ENCODE assay signal across 15 cellular contexts in genomic region chrX:106752101-106752678, GRCh38. TPM values are rescaled to one million over a fixed set of nuclear protein-coding genes. Genes with fewer than 3 reads are reported as not detected.
DNase-seq lines count a peak whose midpoint lies in the region; ATAC-seq and TF ChIP-seq lines count a peak whose summit lies in the region.
"Had no signal": no experiment of that assay in that cellular context is flagged by ENCODE, and none has a peak within 500 bp of the region (broad histone marks: within the 10 kb centered on the region; RNA-seq: fewer than 3 reads in every experiment).

No MANE protein-coding gene starts in this region.

- H4K8ac ChIP-seq in trophoblast cell (ENCODE audit: low read depth, low read length) = no peak overlapping the region

- no peaks in the 10 kb centered on the region for H4K20me1 ChIP-seq in GM23338 (replicated peaks; ENCODE audit: insufficient read depth)
- H4K20me1 ChIP-seq in OCI-LY7 (ENCODE audit: insufficient read depth, low read length) = no peaks in the 10 kb centered on the region

- WGBS in trophoblast cell (ENCODE audit: extremely low coverage, insufficient coverage, insufficient read length) = no CpG with 5 or more reads among the region's 1 CpG
- WGBS in stomach, 5 donors = 56 to 92% (median 70%) methylated on average over 1 of the region's 1 CpG
- 86% methylated on average over 1 of the region's 1 CpG; no CpG with 5 or more reads in 1 of the 2 donors for WGBS in body of pancreas, 2 donors

- H3K9me3 ChIP-seq in OCI-LY7 (ENCODE audit: low read length) = no peaks in the 10 kb centered on the region
- no peaks in the 10 kb centered on the region for H3K9me3 ChIP-seq in trophoblast cell (ENCODE audit: insufficient read depth, low read depth, low read length)
- peaks cover 0 to 8% (median 0%) of the 10 kb centered on the region in 4 donors for H3K9me3 ChIP-seq in stomach
- no peaks in the 10 kb centered on the region for H3K9me3 ChIP-seq in body of pancreas
- H3K9me3 ChIP-seq: tibial nerve had no signal

- 0 out of 2 replicates have a peak overlapping the region, but pooled peaks have one; percentile 23 for H3K27ac Mint-ChIP-seq in GM23338
- H3K27ac Mint-ChIP-seq: activated CD4-positive, alpha-beta memory T cell treated with anti-CD3 and anti-CD28 coated beads, Interleukin-2, amount 10 ng/mL, durations not matched to agents 7 days and 5 days; nephron had no signal

- peaks cover 11% of the 10 kb centered on the region; the same call in 2 of the 3 replicates for H3K4me1 Mint-ChIP-seq in GM23338
- H3K4me1 Mint-ChIP-seq: activated CD4-positive, alpha-beta memory T cell treated with anti-CD3 and anti-CD28 coated beads, Interleukin-2, amount 10 ng/mL, durations not matched to agents 7 days and 5 days; nephron had no signal

- H2BK12ac ChIP-seq in trophoblast cell (ENCODE audit: low read length) = no peak overlapping the region

- no peak overlapping the region for H2BK120ac ChIP-seq in trophoblast cell (ENCODE audit: insufficient read depth, low read length, poor library complexity)

- intact Hi-C loops in OCI-LY7 (cut with micrococcal nuclease; ENCODE audit: unreplicated experiment) = no loop called here
- intact Hi-C loops in stomach (cut with DNase I; ENCODE audit: low total_unique reads) = no loop called here
- intact Hi-C loops in body of pancreas (cut with DNase I) = no loop called here

- peaks cover 4% of the 10 kb centered on the region for H3K36me3 Mint-ChIP-seq in GM23338 (ENCODE audit: low read depth)

- H3K9me3 Mint-ChIP-seq in GM23338 = peaks cover 5% of the 10 kb centered on the region
- H3K9me3 Mint-ChIP-seq: activated CD4-positive, alpha-beta memory T cell treated with anti-CD3 and anti-CD28 coated beads, Interleukin-2, amount 10 ng/mL, durations not matched to agents 7 days and 5 days had no signal

- BruUV-seq in OCI-LY7 (replicated peaks; lab: Mats Ljungman, UMichigan) = no TSS peak

- no peaks in the 10 kb centered on the region for H3K79me2 ChIP-seq in GM23338 (replicated peaks; ENCODE audit: insufficient read depth)
- no peaks in the 10 kb centered on the region for H3K79me2 ChIP-seq in OCI-LY7 (ENCODE audit: insufficient read depth, low read depth, low read length)
- H3K79me2 ChIP-seq in trophoblast cell (ENCODE audit: control insufficient read depth, insufficient read depth, low read length, poor library complexity) = no peaks in the 10 kb centered on the region

- peak; percentile 80 for ATAC-seq in GM23338
- no peak for ATAC-seq in body of pancreas
- no peak for ATAC-seq in GM21360 (IDR thresholded peaks at IDR 0.05; ENCODE audit: unreplicated experiment)
- ATAC-seq in HG03565 (IDR thresholded peaks at IDR 0.05; ENCODE audit: unreplicated experiment) = no peak

- no peaks in the 10 kb centered on the region for H3K79me1 ChIP-seq in trophoblast cell (ENCODE audit: low read length)

- no peak overlapping the region for H2BK5ac ChIP-seq in trophoblast cell (ENCODE audit: low read depth, low read length, poor library complexity)

- no peak overlapping the region for H4K91ac ChIP-seq in trophoblast cell (ENCODE audit: low read depth, low read length)

- no peak overlapping the region for H3K18ac ChIP-seq in trophoblast cell (ENCODE audit: low read length)

- no peaks in the 10 kb centered on the region for H3K27me3 ChIP-seq in GM23338 (ENCODE audit: insufficient read depth)
- no peaks in the 10 kb centered on the region for H3K27me3 ChIP-seq in trophoblast cell (ENCODE audit: insufficient read depth, low read length)
- H3K27me3 ChIP-seq in stomach = no peaks in the 10 kb centered on the region
- no peaks in the 10 kb centered on the region for H3K27me3 ChIP-seq in body of pancreas

- DNase-seq in GM23338 (ENCODE audit: low spot score) = peak; percentile 46
- peak; percentile 0 for DNase-seq in OCI-LY7 (ENCODE audit: low spot score)
- peak; percentile 29 for DNase-seq in epithelial cell of esophagus (ENCODE audit: low read depth)
- peak; percentile 60 to 62 for DNase-seq in trophoblast cell
- DNase-seq in stomach = no peak
- DNase-seq in body of pancreas = no peak
- DNase-seq: activated CD4-positive, alpha-beta memory T cell treated with anti-CD3 and anti-CD28 coated beads, Interleukin-2, amount 10 ng/mL, durations not matched to agents 7 days and 5 days; activated gamma-delta T cell treated with Interleukin-2 at 50 U/mL for 16 hours; kidney glomerular epithelial cell; spleen had no signal

- H3K27ac ChIP-seq in GM23338 (ENCODE audit: low read depth) (0 out of 2 replicates have a peak overlapping the region, but pooled peaks have one; percentile 26), OCI-LY7 (ENCODE audit: low read depth, low read length, poor library complexity, severe bottlenecking) (no peak overlapping the region), trophoblast cell (ENCODE audit: low read depth, low read length) (no peak overlapping the region), stomach (no peak overlapping the region), body of pancreas (no peak overlapping the region)
- H3K27ac ChIP-seq: coronary artery, spleen, tibial nerve had no signal

- H3K36me3 ChIP-seq in GM23338 (ENCODE audit: insufficient read depth) (peaks cover 7% of the 10 kb centered on the region; the same call in 1 of the 2 replicates), OCI-LY7 (ENCODE audit: insufficient read depth, low read length) (no peaks in the 10 kb centered on the region), trophoblast cell (ENCODE audit: control insufficient read depth in 1 of 2, insufficient read depth in 2 of 2, low read length in 2 of 2) (no peaks in the 10 kb centered on the region), stomach (no peaks in the 10 kb centered on the region), body of pancreas (replicated peaks in 1 of 2; ENCODE audit: insufficient read depth in 1 of 2, low read depth in 2 of 2) (no peaks in the 10 kb centered on the region)
- H3K36me3 ChIP-seq: spleen, tibial nerve had no signal

- no peak overlapping the region for H4K12ac ChIP-seq in trophoblast cell (ENCODE audit: low read depth, low read length)

- H2AFZ ChIP-seq in GM23338 (no peak overlapping the region), OCI-LY7 (ENCODE audit: low read length) (no peak overlapping the region), trophoblast cell (ENCODE audit: insufficient read depth, low read length, poor library complexity) (no peak overlapping the region)

- CTCF ChIA-PET in OCI-LY7 (lab: Charles Lee; ENCODE audit: unreplicated experiment) = no interaction called here

- no peaks in the 10 kb centered on the region for H3F3A ChIP-seq in GM23338 (replicated peaks; ENCODE audit: low read depth)

- TF ChIP-seq CTCF in GM23338 (conservative IDR thresholded peaks at IDR 0.05; ENCODE audit: low read depth in 2 of 2) = peak; percentile 47 to 63; a peak in 3 of 4 replicates
- TF ChIP-seq CTCF in OCI-LY7 (conservative IDR thresholded peaks at IDR 0.05; ENCODE audit: low read length) = peak; percentile 30; the same call in 1 of the 2 replicates
- peak; percentile 12 for TF ChIP-seq CTCF in epithelial cell of esophagus (IDR thresholded peaks at IDR 0.05; ENCODE audit: insufficient read depth, low read depth, low read length, missing control alignments)
- no peak for TF ChIP-seq CTCF in stomach (IDR thresholded peaks at IDR 0.05)
- TF ChIP-seq CTCF in body of pancreas (IDR thresholded peaks at IDR 0.05) = no peak

- H3K4me2 ChIP-seq in GM23338 = no peak overlapping the region
- no peak overlapping the region for H3K4me2 ChIP-seq in OCI-LY7 (ENCODE audit: low read length)
- no peak overlapping the region for H3K4me2 ChIP-seq in trophoblast cell (ENCODE audit: low read length)

- POLR2A ChIA-PET in OCI-LY7 (lab: Charles Lee) = no interaction called here

- H3K27me3 Mint-ChIP-seq in GM23338 (ENCODE audit: insufficient read depth, low read depth, poor library complexity) = no peaks in the 10 kb centered on the region

- H3K4me3 ChIP-seq in GM23338 (no peak overlapping the region), OCI-LY7 (ENCODE audit: low read depth, low read length, poor library complexity, severe bottlenecking) (no peak overlapping the region), epithelial cell of esophagus (ENCODE audit: low read length) (no peak overlapping the region), trophoblast cell (ENCODE audit: low read depth, low read length) (no peak overlapping the region), stomach (no peak overlapping the region), body of pancreas (no peak overlapping the region)
- H3K4me3 ChIP-seq: coronary artery, spleen, tibial nerve had no signal

- no peak overlapping the region for H2AK5ac ChIP-seq in trophoblast cell (ENCODE audit: low read length)

- no peaks in the 10 kb centered on the region for H3K9me2 ChIP-seq in GM23338 (ENCODE audit: insufficient read depth)
- no peaks in the 10 kb centered on the region for H3K9me2 ChIP-seq in OCI-LY7 (ENCODE audit: insufficient read depth, low read length)

- H3K9ac ChIP-seq in trophoblast cell (ENCODE audit: low read length) = no peak overlapping the region

- no peak overlapping the region for H3K14ac ChIP-seq in trophoblast cell (ENCODE audit: low read length)

- no peak overlapping the region for H3K4ac ChIP-seq in trophoblast cell (ENCODE audit: low read depth, low read length)

- H3K4me1 ChIP-seq in GM23338 (ENCODE audit: insufficient read depth) (no peaks in the 10 kb centered on the region), OCI-LY7 (ENCODE audit: insufficient read depth, low read length, poor library complexity, severe bottlenecking) (no peaks in the 10 kb centered on the region), trophoblast cell (ENCODE audit: control insufficient read depth in 1 of 2, insufficient read depth in 2 of 2, low read length in 2 of 2) (no peaks in the 10 kb centered on the region), stomach (no peaks in the 10 kb centered on the region), body of pancreas (no peaks in the 10 kb centered on the region)
- H3K4me1 ChIP-seq: spleen, tibial nerve had no signal

- H3K4me3 Mint-ChIP-seq in GM23338 = no peak overlapping the region
- H3K4me3 Mint-ChIP-seq: activated CD4-positive, alpha-beta memory T cell treated with anti-CD3 and anti-CD28 coated beads, Interleukin-2, amount 10 ng/mL, durations not matched to agents 7 days and 5 days; nephron had no signal

- no peak overlapping the region for H3K23ac ChIP-seq in trophoblast cell (ENCODE audit: low read length)

- TF ChIP-seq POLR2A in stomach (IDR thresholded peaks at IDR 0.05) (no peak), body of pancreas (IDR thresholded peaks at IDR 0.05) (no peak)

- no peak for TF ChIP-seq EP300 in stomach (IDR thresholded peaks at IDR 0.05)

RNA-seq across cellular contexts. Expression of gene RNF128, which starts 25.7 kb away (rescaled TPM):
- total RNA-seq in GM23338 (2014; rRNA removed; shearing (Covaris generic)) = 2.2 and 3.2 TPM in 2 replicates
- polyA plus RNA-seq in GM23338 (2016; fragmentation: Nextera tagmentation; extraction: Ambion mirVana) (1.2 TPM in 2 replicates), stomach (10 to 100 TPM in 1 of 3 donors, 1 to 10 TPM in 2; 6.4 to 17.2 (median 7.5) TPM)
- total RNA-seq in OCI-LY7 (2014; rRNA removed; shearing (Covaris generic)) = not detected in 2 replicates
- total RNA-seq in OCI-LY7 (2022) (not detected in 2 replicates), stomach (10 to 100 TPM in 3 of 5 donors, 1 to 10 TPM in 2; 4.1 to 78.6 (median 14.1) TPM), body of pancreas (10 to 100 TPM; 18.9 to 20.4 TPM)
- polyA plus RNA-seq in trophoblast cell (2013) = 7.8 and 8.7 TPM in 2 replicates
- total RNA-seq: activated CD4-positive, alpha-beta memory T cell treated with anti-CD3 and anti-CD28 coated beads, Interleukin-2, amount 10 ng/mL, durations not matched to agents 7 days and 5 days had no signal
- polyA plus RNA-seq: spleen had no signal

RNA-seq across cellular contexts. Expression of gene TBC1D8B, which starts 50.3 kb away (rescaled TPM):
- total RNA-seq in GM23338 (2014; rRNA removed; shearing (Covaris generic)) = 6.5 and 7.6 TPM in 2 replicates
- polyA plus RNA-seq in GM23338 (2016; fragmentation: Nextera tagmentation; extraction: Ambion mirVana) (4.0 and 5.5 TPM in 2 replicates), stomach (1 to 10 TPM; 2.1 to 3.3 (median 3.2) TPM)
- 1.4 and 1.5 TPM in 2 replicates for total RNA-seq in OCI-LY7 (2014; rRNA removed; shearing (Covaris generic))
- total RNA-seq in OCI-LY7 (2022) (4.5 and 6.1 TPM in 2 replicates), stomach (100 to 1,000 TPM in 1 of 5 donors, 10 to 100 TPM in 2, 1 to 10 TPM in 2; 7.7 to 117 (median 19.6) TPM), body of pancreas (10 to 100 TPM; 10.6 to 14.5 TPM)
- 2.9 and 3.0 TPM in 2 replicates for polyA plus RNA-seq in trophoblast cell (2013)

Comparison
In these comparisons a context has a peak if more than half of its experiments do, and no peak if none do; other contexts are left out.
1. DNase-seq: peak in GM23338 (single experiment), OCI-LY7 (single experiment), epithelial cell of esophagus (single experiment) and trophoblast cell (2 of 2); none in stomach (single experiment) and body of pancreas (0 of 4).
2. CTCF ChIP-seq: peak in GM23338 (2 of 2), OCI-LY7 (single experiment) and epithelial cell of esophagus (single experiment); none in stomach (0 of 7) and body of pancreas (0 of 7).